In genomic region chr9:16705121-16705604, GRCh38 we compare ENCODE assay signal across 8 cellular contexts.
DNase-seq lines count a peak whose midpoint lies in the region; ATAC-seq and TF ChIP-seq lines count a peak whose summit lies in the region.

No MANE protein-coding gene starts in this region.

- H3K27ac ChIP-seq in prostate gland, result peak overlapping the region; percentile 55 to 63

- H3K9me3 ChIP-seq in prostate gland, result no peaks in the 10 kb centered on the region

- intact Hi-C loops in Right ventricle myocardium inferior (cut with DNase I), result no loop called here
- intact Hi-C loops in prostate gland (cut with DNase I), result no loop called here

- no peaks in the 10 kb centered on the region for H3K36me3 ChIP-seq in prostate gland

- ATAC-seq in Right ventricle myocardium inferior, result peak; percentile 96
- no peak for ATAC-seq in HG03469 (IDR thresholded peaks at IDR 0.05; ENCODE audit: unreplicated experiment)
- no peak for ATAC-seq in GM19328 (IDR thresholded peaks at IDR 0.05; ENCODE audit: unreplicated experiment)

- TF ChIP-seq POLR2A in prostate gland (IDR thresholded peaks at IDR 0.05), result no peak

- DNase-seq in GM03348 (ENCODE audit: low spot score) (peak; percentile 90), SW 1271 (lab: John Stamatoyannopoulos, UW) (peak; percentile 40 to 83), Right ventricle myocardium inferior (ENCODE audit: missing footprints) (peak; percentile 89), prostate gland (ENCODE audit: low spot score) (peak; percentile 42)
- no peak for DNase-seq in stimulated activated CD8-positive, alpha-beta memory T cell treated with anti-CD3 and anti-CD28 coated beads, Interleukin-4, amount 100 ng/mL, for 48 hours
- no peak for DNase-seq in activated T-cell treated with anti-CD3 and anti-CD28 coated beads, Interleukin-2, amount 50 U/mL, for 1 hour

- H3K4me1 ChIP-seq in prostate gland (replicated peaks), result no peaks in the 10 kb centered on the region

- TF ChIP-seq CTCF in prostate gland (IDR thresholded peaks at IDR 0.05), result no peak

- 28% methylated on average over 9 of the region's 9 CpGs for WGBS in prostate gland

- no peaks in the 10 kb centered on the region for H3K27me3 ChIP-seq in prostate gland (replicated peaks; ENCODE audit: insufficient read depth)

- H3K4me3 ChIP-seq in prostate gland, result no peak overlapping the region

Comparison
In these comparisons a context has a peak if more than half of its experiments do, and no peak if none do; other contexts are left out.
1. DNase-seq: peak in GM03348 (single experiment), SW 1271 (2 of 2), Right ventricle myocardium inferior (single experiment) and prostate gland (single experiment); none in stimulated activated CD8-positive, alpha-beta memory T cell treated with anti-CD3 and anti-CD28 coated beads, Interleukin-4, amount 100 ng/mL, for 48 hours (single experiment) and activated T-cell treated with anti-CD3 and anti-CD28 coated beads, Interleukin-2, amount 50 U/mL, for 1 hour (single experiment).